In genomic region chr14:64504897-64505771, GRCh38 we compare ENCODE assay signal across 8 cellular contexts. TPM values are rescaled to one million over a fixed set of nuclear protein-coding genes. Genes with fewer than 3 reads are reported as not detected.
A peak's percentile ranks its signal among the peaks of the same experiment; 100 is the strongest.
DNase-seq lines count a peak whose midpoint lies in the region; ATAC-seq, FAIRE-seq and TF ChIP-seq lines count a peak whose summit lies in the region.

No MANE protein-coding gene starts in this region.

- DNase-seq in NCI-H187 (lab: John Stamatoyannopoulos, UW) (peak; percentile 74 to 84), T-helper 22 cell (ENCODE audit: low read depth) (peak; percentile 74), ascending aorta (ENCODE audit: low spot score in 2 of 2) (peak; percentile 75 to 95), hepatic stellate cell (ENCODE audit: low spot score) (peak; percentile 84), pulmonary artery endothelial cell (ENCODE audit: low read depth, low spot score) (peak; percentile 53)

- no peaks in the 10 kb centered on the region for H3K9me3 ChIP-seq in ascending aorta

- H3K27ac ChIP-seq in ascending aorta (peak overlapping the region; percentile 99), urinary bladder (ENCODE audit: low read depth) (peak overlapping the region; percentile 100)

- no peaks in the 10 kb centered on the region for H3K27me3 ChIP-seq in ascending aorta

- intact Hi-C loops in ascending aorta (cut with DNase I), result loop anchor here (1.0 to 10.0 kb wide), 2 partner anchors 117 to 860 kb away; partner anchors contain the start of genes MTHFD1 and WDR89

- peak; percentile 34 for ATAC-seq in HG02759 (IDR thresholded peaks at IDR 0.05; ENCODE audit: unreplicated experiment)

- WGBS in urinary bladder, result under 1% methylated on average over 67 of the region's 67 CpGs

- TF ChIP-seq CTCF in ascending aorta (IDR thresholded peaks at IDR 0.05), result no peak

- H3K4me3 ChIP-seq in ascending aorta (peak overlapping the region; percentile 91 to 94), urinary bladder (ENCODE audit: low read depth, low read length) (peak overlapping the region; percentile 82)

- peak; percentile 41 for FAIRE-seq in G401.6 (lab: Jason Lieb, UNC)

- H3K36me3 ChIP-seq in ascending aorta (no peaks in the 10 kb centered on the region), urinary bladder (ENCODE audit: insufficient read depth) (no peaks in the 10 kb centered on the region)

- peaks cover 16 to 44% of the 10 kb centered on the region in 2 donors for H3K4me1 ChIP-seq in ascending aorta
- peaks cover 4% of the 10 kb centered on the region for H3K4me1 ChIP-seq in urinary bladder (ENCODE audit: insufficient read depth)

RNA-seq across cellular contexts. Expression of gene ZBTB1, which starts 0.6 kb away (rescaled TPM):
- total RNA-seq in ascending aorta (57.0 TPM), pulmonary artery endothelial cell (34.3 and 39.1 TPM in 2 replicates), urinary bladder (96.6 TPM)
- polyA plus RNA-seq in urinary bladder, result 24.1 TPM

RNA-seq across cellular contexts. Expression of gene ZBTB25, which starts 1.5 kb away (rescaled TPM):
- total RNA-seq in ascending aorta (2.9 TPM), pulmonary artery endothelial cell (3.7 and 4.3 TPM in 2 replicates), urinary bladder (14.5 TPM)
- polyA plus RNA-seq in urinary bladder, result 5.9 TPM

RNA-seq across cellular contexts. Expression of gene HSPA2, which starts 35.4 kb away (rescaled TPM):
- total RNA-seq in ascending aorta, result 22.9 TPM
- total RNA-seq in pulmonary artery endothelial cell, result 3.9 and 5.5 TPM in 2 replicates
- 50.8 TPM for total RNA-seq in urinary bladder
- 124 TPM for polyA plus RNA-seq in urinary bladder

RNA-seq across cellular contexts. Expression of gene AKAP5, which starts 39.8 kb away (rescaled TPM):
- total RNA-seq in ascending aorta, result 0.11 TPM
- 0.53 and 0.63 TPM in 2 replicates for total RNA-seq in pulmonary artery endothelial cell
- total RNA-seq in urinary bladder, result 5.6 TPM
- polyA plus RNA-seq in urinary bladder, result 0.35 TPM

RNA-seq across cellular contexts. Expression of gene PPP1R36, which starts 44.6 kb away (rescaled TPM):
- total RNA-seq in ascending aorta (not detected), pulmonary artery endothelial cell (0.35 and 0.73 TPM in 2 replicates), urinary bladder (1.8 TPM)
- polyA plus RNA-seq in urinary bladder, result 0.57 TPM

Comparison
In these comparisons a context has a peak if more than half of its experiments do, and no peak if none do; other contexts are left out.
1. Peak in every context shown above with its lines: DNase-seq, ATAC-seq, H3K4me3 ChIP-seq and H3K27ac ChIP-seq.